In genomic region chr1:32729254-32730046, GRCh38 we compare ENCODE assay signal across 1 cellular context.
TF ChIP-seq lines count a peak whose summit lies in the region.

No MANE protein-coding gene starts in this region.

TF ChIP-seq in HEK293T, 16 proteins besides CTCF, POLR2A, EP300 and RAD21 (continued from another document):
- TF ChIP-seq PKNOX1 (IDR thresholded peaks at IDR 0.05) (no peak), FOXM1 (IDR thresholded peaks at IDR 0.05; ENCODE audit: borderline replicate concordance) (no peak), HDGF (IDR thresholded peaks at IDR 0.05; ENCODE audit: borderline replicate concordance) (0 out of 2 replicates have a peak, but pooled peaks have one; percentile 78), SUZ12 (IDR thresholded peaks at IDR 0.05) (no peak), ARNT (IDR thresholded peaks at IDR 0.05) (no peak)
